In genomic region chr17:18932360-18933055, GRCh38 we compare ENCODE assay signal across 27 cellular contexts. TPM values are rescaled to one million over a fixed set of nuclear protein-coding genes. Genes with fewer than 3 reads are reported as not detected.
DNase-seq lines count a peak whose midpoint lies in the region; ATAC-seq, FAIRE-seq and TF ChIP-seq lines count a peak whose summit lies in the region.
"Had no signal": no experiment of that assay in that cellular context is flagged by ENCODE, and none has a peak within 500 bp of the region (broad histone marks: within the 10 kb centered on the region; RNA-seq: fewer than 3 reads in every experiment).

No MANE protein-coding gene starts in this region.

- no peaks in the 10 kb centered on the region for H3K27me3 ChIP-seq in naive thymus-derived CD4-positive, alpha-beta T cell (ENCODE audit: control insufficient read depth in 2 of 2, insufficient read depth in 2 of 2, low read length in 2 of 2)
- no peaks in the 10 kb centered on the region for H3K27me3 ChIP-seq in thyroid gland
- H3K27me3 ChIP-seq: esophagus squamous epithelium, transverse colon had no signal

- 66 to 79% methylated on average over 5 of the region's 5 CpGs for WGBS in thyroid gland, 2 donors

- peaks cover 35 to 39% of the 10 kb centered on the region in 2 donors for H3K36me3 Mint-ChIP-seq in CD14-positive monocyte
- H3K36me3 Mint-ChIP-seq in activated T-helper 17 cell treated with anti-CD3 and anti-CD28 coated beads, Interleukin-2, amount 50 U/mL, for 72 hours (ENCODE audit: low read depth), result peaks cover 44% of the 10 kb centered on the region
- peaks cover 0 to 38% (median 25%) of the 10 kb centered on the region in 5 donors for H3K36me3 Mint-ChIP-seq in naive thymus-derived CD4-positive, alpha-beta T cell

- CTCF ChIA-PET in naive thymus-derived CD4-positive, alpha-beta T cell (lab: Charles Lee), result interaction anchor here (1.1 to 1.3 kb wide), 2 partner anchors 21 to 29 kb away, joined by 4 to 6 read pairs; no protein-coding TSS in a partner anchor

- POLR2A ChIA-PET in naive thymus-derived CD4-positive, alpha-beta T cell (lab: Charles Lee), result interaction anchor here (0.6 to 3.8 kb wide), 2 partner anchors 23 to 27 kb away, joined by 4 to 24 read pairs; no protein-coding TSS in a partner anchor

- peaks cover 14% of the 10 kb centered on the region for H3K4me1 Mint-ChIP-seq in CD14-positive monocyte
- no peaks in the 10 kb centered on the region for H3K4me1 Mint-ChIP-seq in activated T-helper 17 cell treated with anti-CD3 and anti-CD28 coated beads, Interleukin-2, amount 50 U/mL, for 72 hours
- H3K4me1 Mint-ChIP-seq in naive thymus-derived CD4-positive, alpha-beta T cell, result peaks cover 13 to 39% (median 22%) of the 10 kb centered on the region in 7 donors

- DNase-seq in CD14-positive monocyte (ENCODE audit: low spot score) (no peak), GM12892 (ENCODE audit: insufficient read length) (no peak), thyroid gland (no peak), NCI-H69 (lab: John Stamatoyannopoulos, UW) (no peak)
- peak in 5 of 9 donors; percentile 17 to 52 (median 24) for DNase-seq in naive thymus-derived CD4-positive, alpha-beta T cell
- no peak for DNase-seq in stimulated activated CD4-positive, alpha-beta T cell treated with anti-CD3 and anti-CD28 coated beads, Interleukin-4, amount 100 ng/mL, for 24 hours
- DNase-seq: activated CD4-positive, alpha-beta T cell treated with anti-CD3 and anti-CD28 coated beads, Interleukin-2, amount 10 ng/mL, durations not matched to agents 7 days and 5 days; DND-41; esophagus squamous epithelium; gastrocnemius medialis; GM23248; hippocampal formation; left ventricle myocardium superior; NCI-H1092 treated with DMSO at 0.1 percent for 48 hours; NCI-H1930; NCI-H226; NCI-H82; SW 1271; transverse colon had no signal

- H3K9me3 Mint-ChIP-seq in CD14-positive monocyte, result peaks cover 0 to 1% (median 0%) of the 10 kb centered on the region in 7 donors
- H3K9me3 Mint-ChIP-seq in activated T-helper 17 cell treated with anti-CD3 and anti-CD28 coated beads, Interleukin-2, amount 50 U/mL, for 72 hours, result no peaks in the 10 kb centered on the region
- H3K9me3 Mint-ChIP-seq in naive thymus-derived CD4-positive, alpha-beta T cell, result no peaks in the 10 kb centered on the region
- H3K9me3 Mint-ChIP-seq: activated CD4-positive, alpha-beta T cell treated with anti-CD3 and anti-CD28 coated beads, Interleukin-2, amount 10 ng/mL, durations not matched to agents 7 days and 5 days; activated naive CD4-positive, alpha-beta T cell treated with anti-CD3 and anti-CD28 coated beads, Interleukin-2, amount 50 U/mL, for 24 hours; stimulated activated naive CD8-positive, alpha-beta T cell treated with anti-CD3 and anti-CD28 coated beads, Interleukin-15, Interleukin-2, amounts not matched to agents 100 ng/mL and 50 ng/mL, for 24 hours had no signal

- TF ChIP-seq CTCF in CD14-positive monocyte (IDR thresholded peaks at IDR 0.05) (no peak), thyroid gland (IDR thresholded peaks at IDR 0.05) (no peak)

- peak; percentile 58 for FAIRE-seq in GM12892 (lab: Jason Lieb, UNC)
- FAIRE-seq: colon, TTC549 had no signal

- H3K9me3 ChIP-seq in naive thymus-derived CD4-positive, alpha-beta T cell (ENCODE audit: control insufficient read depth in 2 of 3, low read length in 3 of 3), result no peaks in the 10 kb centered on the region
- H3K9me3 ChIP-seq in thyroid gland, result no peaks in the 10 kb centered on the region
- H3K9me3 ChIP-seq: esophagus squamous epithelium, gastrocnemius medialis, transverse colon had no signal

- H3K27me3 Mint-ChIP-seq in CD14-positive monocyte (ENCODE audit: low read depth in 3 of 3), result peaks cover 0 to 12% (median 7%) of the 10 kb centered on the region in 3 donors
- H3K27me3 Mint-ChIP-seq in activated T-helper 17 cell treated with anti-CD3 and anti-CD28 coated beads, Interleukin-2, amount 50 U/mL, for 72 hours, result peaks cover 2% of the 10 kb centered on the region
- peaks cover 0 to 9% (median 0%) of the 10 kb centered on the region in 5 donors for H3K27me3 Mint-ChIP-seq in naive thymus-derived CD4-positive, alpha-beta T cell
- H3K27me3 Mint-ChIP-seq: activated CD4-positive, alpha-beta T cell treated with anti-CD3 and anti-CD28 coated beads, Interleukin-2, amount 10 ng/mL, durations not matched to agents 7 days and 5 days; activated naive CD4-positive, alpha-beta T cell treated with anti-CD3 and anti-CD28 coated beads, Interleukin-2, amount 50 U/mL, for 24 hours; stimulated activated naive CD8-positive, alpha-beta T cell treated with anti-CD3 and anti-CD28 coated beads, Interleukin-15, Interleukin-2, amounts not matched to agents 100 ng/mL and 50 ng/mL, for 24 hours had no signal

- peak; percentile 50 for ATAC-seq in activated T-helper 17 cell treated with anti-CD3 and anti-CD28 coated beads, Interleukin-2, amount 50 U/mL, for 72 hours (replicated peaks)
- ATAC-seq in naive thymus-derived CD4-positive, alpha-beta T cell, result peak; percentile 77
- ATAC-seq: gastrocnemius medialis, left ventricle myocardium superior, Right ventricle myocardium inferior had no signal

- peaks cover 0 to 19% of the 10 kb centered on the region in 2 donors for H3K4me1 ChIP-seq in naive thymus-derived CD4-positive, alpha-beta T cell (ENCODE audit: control insufficient read depth in 2 of 2, insufficient read depth in 2 of 2, low read length in 2 of 2)
- H3K4me1 ChIP-seq in thyroid gland, result no peaks in the 10 kb centered on the region
- H3K4me1 ChIP-seq: esophagus squamous epithelium, gastrocnemius medialis, transverse colon had no signal

- no peak overlapping the region for H3K4me3 ChIP-seq in naive thymus-derived CD4-positive, alpha-beta T cell (ENCODE audit: low read length)
- H3K4me3 ChIP-seq in thyroid gland (replicated peaks in 1 of 3), result no peak overlapping the region
- H3K4me3 ChIP-seq: esophagus squamous epithelium, gastrocnemius medialis, GM23248, smooth muscle cell, transverse colon had no signal

- peak overlapping the region in 6 of 7 donors; percentile 62 to 86 (median 71) for H3K27ac Mint-ChIP-seq in CD14-positive monocyte
- H3K27ac Mint-ChIP-seq in activated T-helper 17 cell treated with anti-CD3 and anti-CD28 coated beads, Interleukin-2, amount 50 U/mL, for 72 hours, result no peak overlapping the region
- peak overlapping the region in 4 of 9 donors; percentile 38 to 87 (median 79) for H3K27ac Mint-ChIP-seq in naive thymus-derived CD4-positive, alpha-beta T cell
- H3K27ac Mint-ChIP-seq: activated naive CD4-positive, alpha-beta T cell treated with anti-CD3 and anti-CD28 coated beads, Interleukin-2, amount 50 U/mL, for 24 hours; stimulated activated naive CD8-positive, alpha-beta T cell treated with anti-CD3 and anti-CD28 coated beads, Interleukin-15, Interleukin-2, amounts not matched to agents 100 ng/mL and 50 ng/mL, for 24 hours had no signal

- no peak overlapping the region for H3K4me3 Mint-ChIP-seq in CD14-positive monocyte
- H3K4me3 Mint-ChIP-seq in activated T-helper 17 cell treated with anti-CD3 and anti-CD28 coated beads, Interleukin-2, amount 50 U/mL, for 72 hours, result no peak overlapping the region
- H3K4me3 Mint-ChIP-seq in naive thymus-derived CD4-positive, alpha-beta T cell, result peak overlapping the region in 5 of 10 donors; percentile 11 to 42 (median 25)
- H3K4me3 Mint-ChIP-seq: activated CD4-positive, alpha-beta T cell treated with anti-CD3 and anti-CD28 coated beads, Interleukin-2, amount 10 ng/mL, durations not matched to agents 7 days and 5 days; activated naive CD4-positive, alpha-beta T cell treated with anti-CD3 and anti-CD28 coated beads, Interleukin-2, amount 50 U/mL, for 24 hours; stimulated activated naive CD8-positive, alpha-beta T cell treated with anti-CD3 and anti-CD28 coated beads, Interleukin-15, Interleukin-2, amounts not matched to agents 100 ng/mL and 50 ng/mL, for 24 hours had no signal

- no peak for TF ChIP-seq POLR2A in GM12892 (IDR thresholded peaks at IDR 0.05; ENCODE audit: low read depth, low read length)
- TF ChIP-seq POLR2A in thyroid gland (IDR thresholded peaks at IDR 0.05), result no peak

- intact Hi-C loops in CD14-positive monocyte (cut with micrococcal nuclease), result no loop called here
- intact Hi-C loops in naive thymus-derived CD4-positive, alpha-beta T cell (cut with micrococcal nuclease), result loop anchor here in 1 of 2 donors (1.0 to 2.0 kb wide), 2 partner anchors 11 to 22 kb away; no protein-coding TSS in a partner anchor
- intact Hi-C loops in thyroid gland (cut with DNase I), result no loop called here

- peaks cover 0 to 26% (median 10%) of the 10 kb centered on the region in 3 experiments for H3K36me3 ChIP-seq in naive thymus-derived CD4-positive, alpha-beta T cell (ENCODE audit: control insufficient read depth in 2 of 3, insufficient read depth in 3 of 3, low read length in 3 of 3)
- peaks cover 20 to 27% of the 10 kb centered on the region in 2 donors for H3K36me3 ChIP-seq in thyroid gland

- H3K27ac ChIP-seq in naive thymus-derived CD4-positive, alpha-beta T cell (ENCODE audit: low read depth, low read length), result no peak overlapping the region
- no peak overlapping the region for H3K27ac ChIP-seq in thyroid gland
- H3K27ac ChIP-seq: esophagus squamous epithelium, gastrocnemius medialis, GM23248, transverse colon had no signal

RNA-seq across cellular contexts. Expression of gene SLC5A10, which starts 19.5 kb away (rescaled TPM):
- polyA plus RNA-seq in CD14-positive monocyte, result under 1 TPM; 0.10 to 0.12 TPM
- 0.95 TPM for polyA plus RNA-seq in GM12892 (2012; ENCODE audit: missing spikeins)
- not detected for total RNA-seq in activated T-helper 17 cell treated with anti-CD3 and anti-CD28 coated beads, Interleukin-2, amount 50 U/mL, for 72 hours
- total RNA-seq in naive thymus-derived CD4-positive, alpha-beta T cell, result under 1 TPM in 1 of 5 experiments, not detected in 4; 0.17 TPM
- polyA plus RNA-seq in naive thymus-derived CD4-positive, alpha-beta T cell, result under 1 TPM; 0.15 to 0.37 TPM
- not detected for total RNA-seq in thyroid gland
- total RNA-seq: activated CD4-positive, alpha-beta T cell treated with anti-CD3 and anti-CD28 coated beads, Interleukin-2, amount 10 ng/mL, durations not matched to agents 7 days and 5 days; gastrocnemius medialis; GM23248; left ventricle myocardium superior; OCI-LY7; Right ventricle myocardium inferior; smooth muscle cell; transverse colon had no signal
- polyA plus RNA-seq: smooth muscle cell had no signal

Comparison
In these comparisons a context has a peak if more than half of its experiments do, and no peak if none do; other contexts are left out.
1. DNase-seq: peak in naive thymus-derived CD4-positive, alpha-beta T cell (5 of 9); none in CD14-positive monocyte (single experiment), GM12892 (single experiment), thyroid gland (0 of 2), stimulated activated CD4-positive, alpha-beta T cell treated with anti-CD3 and anti-CD28 coated beads, Interleukin-4, amount 100 ng/mL, for 24 hours (single experiment) and NCI-H69 (single experiment).